In genomic region chr19:8050274-8051096, GRCh38 we compare ENCODE assay signal across 8 cellular contexts. TPM values are rescaled to one million over a fixed set of nuclear protein-coding genes. Genes with fewer than 3 reads are reported as not detected.
A peak's percentile ranks its signal among the peaks of the same experiment; 100 is the strongest.
DNase-seq lines count a peak whose midpoint lies in the region; ATAC-seq and TF ChIP-seq lines count a peak whose summit lies in the region.

No MANE protein-coding gene starts in this region.

- H3K27ac ChIP-seq in ACC112 (ENCODE audit: low read depth, low read length): no peak overlapping the region
- H3K27ac ChIP-seq in effector memory CD4-positive, alpha-beta T cell (ENCODE audit: insufficient read depth, low read length, poor library complexity, severe bottlenecking): no peak overlapping the region

- H3K79me2 ChIP-seq in ACC112 (ENCODE audit: control insufficient read depth, insufficient read depth, low read length, unreplicated experiment): no peaks in the 10 kb centered on the region

- no peaks in the 10 kb centered on the region for H3K9me3 Mint-ChIP-seq in activated CD8-positive, alpha-beta T cell treated with anti-CD3 and anti-CD28 coated beads for 36 hours

- H3K36me3 ChIP-seq in ACC112 (ENCODE audit: insufficient read depth, low read length): no peaks in the 10 kb centered on the region
- H3K36me3 ChIP-seq in effector memory CD4-positive, alpha-beta T cell (ENCODE audit: control insufficient read depth, insufficient read depth, low read length): no peaks in the 10 kb centered on the region

- peaks cover 2% of the 10 kb centered on the region for H3K27me3 Mint-ChIP-seq in activated CD8-positive, alpha-beta T cell treated with anti-CD3 and anti-CD28 coated beads for 36 hours

- peak overlapping the region; percentile 21; the same call in 1 of the 2 replicates for H3K4me3 ChIP-seq in ACC112 (ENCODE audit: low read depth, low read length)
- H3K4me3 ChIP-seq in effector memory CD4-positive, alpha-beta T cell (ENCODE audit: insufficient read depth, low read depth, low read length, poor library complexity, severe bottlenecking): peak overlapping the region; percentile 35

- DNase-seq in NCI-H526 treated with DMSO at 0.1 percent for 48 hours (lab: John Stamatoyannopoulos, UW) (peak; percentile 83), medulla oblongata (ENCODE audit: extremely low spot score) (peak; percentile 84)
- DNase-seq in activated CD8-positive, alpha-beta T cell treated with anti-CD3 and anti-CD28 coated beads for 36 hours: peak; percentile 99
- DNase-seq in effector memory CD4-positive, alpha-beta T cell: peak; percentile 72 to 78 (median 77)
- peak; percentile 76 for DNase-seq in stimulated activated CD8-positive, alpha-beta memory T cell treated with anti-CD3 and anti-CD28 coated beads, Interleukin-12 subunit alpha, Interleukin-12 subunit beta, amount 100 ng/mL, for 24 hours (ENCODE audit: extremely low read depth)

- peak; percentile 71 for ATAC-seq in GM19025 (IDR thresholded peaks at IDR 0.05; ENCODE audit: low read depth, unreplicated experiment)
- ATAC-seq in HG03196 (IDR thresholded peaks at IDR 0.05; ENCODE audit: unreplicated experiment): peak; percentile 77
- ATAC-seq in activated CD8-positive, alpha-beta T cell treated with anti-CD3 and anti-CD28 coated beads for 36 hours: peak; percentile 99

- no peak for TF ChIP-seq CTCF in activated CD8-positive, alpha-beta T cell treated with anti-CD3 and anti-CD28 coated beads for 36 hours (IDR thresholded peaks at IDR 0.05)

- H3K4me1 Mint-ChIP-seq in activated CD8-positive, alpha-beta T cell treated with anti-CD3 and anti-CD28 coated beads for 36 hours (ENCODE audit: low read depth): peaks cover 17% of the 10 kb centered on the region

- CTCF ChIA-PET in activated CD8-positive, alpha-beta T cell treated with anti-CD3 and anti-CD28 coated beads for 36 hours (lab: Charles Lee): no interaction called here

- no peaks in the 10 kb centered on the region for H3K27me3 ChIP-seq in ACC112 (ENCODE audit: insufficient read depth, low read length)
- H3K27me3 ChIP-seq in effector memory CD4-positive, alpha-beta T cell (replicated peaks; ENCODE audit: control insufficient read depth, insufficient read depth, low read length, poor library complexity, severe bottlenecking): no peaks in the 10 kb centered on the region

- H2AFZ ChIP-seq in ACC112 (ENCODE audit: low read length, unreplicated experiment): no peak overlapping the region

- H3K4me1 ChIP-seq in ACC112 (ENCODE audit: control insufficient read depth, insufficient read depth, low read length, unreplicated experiment): no peaks in the 10 kb centered on the region
- peaks cover 6% of the 10 kb centered on the region for H3K4me1 ChIP-seq in effector memory CD4-positive, alpha-beta T cell (ENCODE audit: control insufficient read depth, insufficient read depth, low read length, poor library complexity, severe bottlenecking)

- peak overlapping the region; percentile 51 for H3K4me3 Mint-ChIP-seq in activated CD8-positive, alpha-beta T cell treated with anti-CD3 and anti-CD28 coated beads for 36 hours

- no peaks in the 10 kb centered on the region for H3K36me3 Mint-ChIP-seq in activated CD8-positive, alpha-beta T cell treated with anti-CD3 and anti-CD28 coated beads for 36 hours (ENCODE audit: low read depth)

- POLR2A ChIA-PET in activated CD8-positive, alpha-beta T cell treated with anti-CD3 and anti-CD28 coated beads for 36 hours (lab: Charles Lee): interaction anchor here (0.6 kb wide), 1 partner anchor 14 kb away, joined by 4 read pairs; no protein-coding TSS in a partner anchor

- H3K9me3 ChIP-seq in effector memory CD4-positive, alpha-beta T cell (ENCODE audit: control insufficient read depth, low read length): no peaks in the 10 kb centered on the region

- intact Hi-C loops in activated CD8-positive, alpha-beta T cell treated with anti-CD3 and anti-CD28 coated beads for 36 hours (cut with micrococcal nuclease): no loop called here

- peak overlapping the region; percentile 52 for H3K27ac Mint-ChIP-seq in activated CD8-positive, alpha-beta T cell treated with anti-CD3 and anti-CD28 coated beads for 36 hours

RNA-seq across cellular contexts. Expression of gene CCL25, which starts 2.1 kb away (rescaled TPM):
- under 1 TPM in 1 of 2 experiments, not detected in 1; 0.29 TPM for total RNA-seq in activated CD8-positive, alpha-beta T cell treated with anti-CD3 and anti-CD28 coated beads for 36 hours

RNA-seq across cellular contexts. Expression of gene ELAVL1, which starts 45.0 kb away (rescaled TPM):
- total RNA-seq in activated CD8-positive, alpha-beta T cell treated with anti-CD3 and anti-CD28 coated beads for 36 hours: 100 to 1,000 TPM; 161 to 164 TPM
